Comparison of ENCODE assay signal across 8 cellular contexts in genomic region chr4:30721353-30722091, GRCh38. TPM values are rescaled to one million over a fixed set of nuclear protein-coding genes. Genes with fewer than 3 reads are reported as not detected.
DNase-seq lines count a peak whose midpoint lies in the region; ATAC-seq, FAIRE-seq and TF ChIP-seq lines count a peak whose summit lies in the region.

No MANE protein-coding gene starts in this region.

- BruUV-seq in endothelial cell of umbilical vein (replicated peaks; lab: Mats Ljungman, UMichigan): no TSS peak

- no peak overlapping the region for H3K18ac ChIP-seq in mesendoderm (ENCODE audit: low read length)

- CTCF ChIA-PET in endothelial cell of umbilical vein (lab: Charles Lee): interaction anchor here (0.6 to 2.0 kb wide), 22 partner anchors 16 to 954 kb away, joined by 3 to 23 read pairs (median 4); no protein-coding TSS in a partner anchor

- no CpG with 5 or more reads among the region's 86 CpGs for WGBS in mesendoderm (ENCODE audit: extremely low coverage, insufficient coverage, low lambda C conversion rate)

- H2BK120ac ChIP-seq in mesendoderm (ENCODE audit: low read depth, low read length): no peak overlapping the region

- H3K23ac ChIP-seq in mesendoderm (ENCODE audit: low read length): peak overlapping the region; percentile 95

- peak overlapping the region; percentile 49 for H3K9ac ChIP-seq in endothelial cell of umbilical vein (replicated peaks; ENCODE audit: extremely low read depth, insufficient read depth, low read length)
- peak overlapping the region; percentile 92 for H3K9ac ChIP-seq in mesendoderm (ENCODE audit: low read length)

- H4K20me1 ChIP-seq in endothelial cell of umbilical vein (replicated peaks; ENCODE audit: control insufficient read depth, extremely low read depth, insufficient read depth, low read length): no peaks in the 10 kb centered on the region

- H3K27me3 ChIP-seq in endothelial cell of umbilical vein (ENCODE audit: control insufficient read depth in 2 of 2, insufficient read depth in 2 of 2, low read length in 2 of 2): no peaks in the 10 kb centered on the region
- H3K27me3 ChIP-seq in mesendoderm (ENCODE audit: insufficient read depth, low read length, poor library complexity): no peaks in the 10 kb centered on the region

- no peak overlapping the region for H4K8ac ChIP-seq in mesendoderm (ENCODE audit: low read depth, low read length)

- FAIRE-seq in endothelial cell of umbilical vein (lab: Jason Lieb, UNC) (peak; percentile 61), urothelium cell line (lab: Jason Lieb, UNC) (peak; percentile 89)

- no peak overlapping the region for H2BK15ac ChIP-seq in mesendoderm (replicated peaks; ENCODE audit: low read depth)

- peak overlapping the region; percentile 64 for H2BK5ac ChIP-seq in mesendoderm (ENCODE audit: low read length)

- intact Hi-C loops in endothelial cell of umbilical vein (cut with micrococcal nuclease): no loop called here

- H3K79me2 ChIP-seq in endothelial cell of umbilical vein (ENCODE audit: control insufficient read depth, insufficient read depth, low read length) (peaks cover 57% of the 10 kb centered on the region), mesendoderm (ENCODE audit: control insufficient read depth, insufficient read depth, low read length) (peaks cover 22% of the 10 kb centered on the region)

- H3K9me3 ChIP-seq in endothelial cell of umbilical vein (replicated peaks; ENCODE audit: control insufficient read depth, insufficient read depth, low read length): no peaks in the 10 kb centered on the region

- H3K36me3 ChIP-seq in endothelial cell of umbilical vein (ENCODE audit: control insufficient read depth in 2 of 2, extremely low read depth in 1 of 2, insufficient read depth in 2 of 2, low read length in 2 of 2) (no peaks in the 10 kb centered on the region), mesendoderm (ENCODE audit: control insufficient read depth, insufficient read depth, low read length) (no peaks in the 10 kb centered on the region)

- H3K27ac ChIP-seq in endothelial cell of umbilical vein (ENCODE audit: insufficient read depth, low read depth, low read length) (peak overlapping the region; percentile 23), mesendoderm (ENCODE audit: low read depth, low read length) (no peak overlapping the region)

- POLR2A ChIA-PET in endothelial cell of umbilical vein (lab: Charles Lee): no interaction called here

- H3K4me2 ChIP-seq in endothelial cell of umbilical vein (ENCODE audit: insufficient read depth, low read length) (peak overlapping the region; percentile 84), mesendoderm (ENCODE audit: low read length) (peak overlapping the region; percentile 92)

- H3K4me3 ChIP-seq in endothelial cell of umbilical vein (replicated peaks in 1 of 3; ENCODE audit: insufficient read depth in 1 of 3, low read depth in 1 of 3, low read length in 3 of 3) (peak overlapping the region; percentile 34 to 53 (median 47)), mesendoderm (ENCODE audit: low read length) (peak overlapping the region; percentile 91)

- H2AK5ac ChIP-seq in mesendoderm (ENCODE audit: low read length): no peak overlapping the region

- ATAC-seq in GM21423 (IDR thresholded peaks at IDR 0.05; ENCODE audit: unreplicated experiment) (no peak), GM18519 (IDR thresholded peaks at IDR 0.05; ENCODE audit: low FRiP score, unreplicated experiment) (no peak)

- no peaks in the 10 kb centered on the region for H3K9me1 ChIP-seq in endothelial cell of umbilical vein (replicated peaks; ENCODE audit: control insufficient read depth, extremely low read depth, insufficient read depth, low read length)

- H4K5ac ChIP-seq in mesendoderm (ENCODE audit: low read length): no peak overlapping the region

- no peak overlapping the region for H3K4ac ChIP-seq in mesendoderm (ENCODE audit: low read depth, low read length)

- TF ChIP-seq CTCF in endothelial cell of umbilical vein (IDR thresholded peaks at IDR 0.05; ENCODE audit: extremely low read depth in 1 of 2, insufficient read depth in 1 of 2, low read depth in 1 of 2, low read length in 2 of 2): peak; percentile 26 to 61

- peak; percentile 85 for DNase-seq in D341Med (ENCODE audit: low spot score)
- peak; percentile 76 for DNase-seq in NCI-H146 (lab: John Stamatoyannopoulos, UW)
- peak; percentile 72 for DNase-seq in endothelial cell of umbilical vein (ENCODE audit: low read depth, low spot score)
- DNase-seq in mesendoderm: peak; percentile 77
- no peak for DNase-seq in urothelium cell line (ENCODE audit: low spot score)
- DNase-seq in HUDEP-2 (lab: John Stamatoyannopoulos, UW; ENCODE audit: unreplicated experiment in 76 of 76): no peak

- H2AFZ ChIP-seq in endothelial cell of umbilical vein (ENCODE audit: low read depth, low read length): peak overlapping the region; percentile 87

- dilution Hi-C loops in endothelial cell of umbilical vein (cut with MboI; ENCODE audit: extremely low pct_ligation_motif_present, low sequenced_read_pairs): no loop called here

- no peak for TF ChIP-seq POLR2A in endothelial cell of umbilical vein (IDR thresholded peaks at IDR 0.05; ENCODE audit: low read depth, low read length)

- peak overlapping the region; percentile 98 for H3K56ac ChIP-seq in mesendoderm (ENCODE audit: low read length)

- H3K4me1 ChIP-seq in endothelial cell of umbilical vein (ENCODE audit: control insufficient read depth, extremely low read depth, insufficient read depth, low read length): peaks cover 53% of the 10 kb centered on the region
- peaks cover 6% of the 10 kb centered on the region for H3K4me1 ChIP-seq in mesendoderm (ENCODE audit: control insufficient read depth, low read depth, low read length)

- peaks cover 14% of the 10 kb centered on the region for H3K79me1 ChIP-seq in mesendoderm (ENCODE audit: low read length)

TF ChIP-seq in endothelial cell of umbilical vein, 7 proteins besides CTCF, POLR2A, EP300 and RAD21:
- TF ChIP-seq POLR2AphosphoS5 (IDR thresholded peaks at IDR 0.05; ENCODE audit: insufficient read depth, low read depth, low read length): peak; percentile 22
- no peak for TF ChIP-seq JUN (IDR thresholded peaks at IDR 0.05; ENCODE audit: borderline replicate concordance, insufficient read depth, insufficient read length, low read depth)
- no peak for TF ChIP-seq FOS (IDR thresholded peaks at IDR 0.05; ENCODE audit: borderline replicate concordance, insufficient read depth, low read length)

RNA-seq across cellular contexts. Expression of gene PCDH7, which starts 1.4 kb away (rescaled TPM):
- total RNA-seq in endothelial cell of umbilical vein: 16.6 and 21.0 TPM in 2 replicates
- 9.5 and 11.1 TPM in 2 replicates for polyA plus RNA-seq in endothelial cell of umbilical vein
- 10.1 and 10.3 TPM in 2 replicates for polyA plus RNA-seq in endothelial cell of umbilical vein (2011; cell fraction: cytosol; rRNA removed)
- polyA plus RNA-seq in endothelial cell of umbilical vein (2011; cell fraction: nucleus; rRNA removed): 13.6 and 13.7 TPM in 2 replicates
- 2.9 and 6.6 TPM in 2 replicates for polyA plus RNA-seq in endothelial cell of umbilical vein (2012)
- polyA minus RNA-seq in endothelial cell of umbilical vein: 33.1 and 35.9 TPM in 2 replicates
- 13.4 TPM for polyA minus RNA-seq in endothelial cell of umbilical vein (2011; cell fraction: cytosol; rRNA and poly(A)+ RNA removed)
- polyA minus RNA-seq in endothelial cell of umbilical vein (2011; cell fraction: nucleus; rRNA and poly(A)+ RNA removed): 61.7 and 67.5 TPM in 2 replicates
- polyA plus RNA-seq in mesendoderm (2013, experiment 1 of 2): 4.2 TPM
- 3.7 TPM for polyA plus RNA-seq in mesendoderm (2013, experiment 2 of 2)

Comparison
In these comparisons a context has a peak if more than half of its experiments do, and no peak if none do; other contexts are left out.
1. DNase-seq: peak in D341Med (single experiment), NCI-H146 (single experiment), endothelial cell of umbilical vein (single experiment) and mesendoderm (single experiment); none in urothelium cell line (single experiment) and HUDEP-2 (0 of 76).